Comparison of ENCODE assay signal across 10 cellular contexts in the genomic region with DNA sequence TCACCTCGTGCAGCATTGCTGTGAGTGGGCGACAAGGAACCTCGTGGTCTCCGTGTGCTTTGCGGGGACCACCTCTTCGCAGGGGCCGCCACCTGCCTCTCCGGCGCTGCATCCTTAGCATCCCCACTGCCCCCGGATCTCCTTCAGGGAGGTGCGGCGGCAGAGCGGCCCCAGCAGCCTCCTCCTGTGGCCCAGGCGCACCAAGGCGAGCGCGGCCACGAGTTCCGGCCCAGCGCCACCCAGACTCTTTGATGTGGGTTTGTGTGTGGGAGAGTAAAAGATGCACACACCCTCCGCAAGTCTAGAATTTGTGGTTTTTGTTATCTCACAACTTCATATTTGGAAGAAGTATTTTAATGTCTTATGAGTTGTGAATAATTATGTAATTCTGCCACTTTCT.
DNase-seq lines count a peak whose midpoint lies in the region.
"Had no signal": no experiment of that assay in that cellular context is flagged by ENCODE, and none has a peak within 500 bp of the region (broad histone marks: within the 10 kb centered on the region; RNA-seq: fewer than 3 reads in every experiment).

No MANE protein-coding gene starts in this region.

- peaks cover 82% of the 10 kb centered on the region for H3K27me3 Mint-ChIP-seq in activated CD4-positive, alpha-beta T cell treated with anti-CD3 and anti-CD28 coated beads, Interleukin-2, amount 10 ng/mL, durations not matched to agents 7 days and 5 days
- peaks cover 38% of the 10 kb centered on the region for H3K27me3 Mint-ChIP-seq in activated naive CD8-positive, alpha-beta T cell

- peaks cover 19% of the 10 kb centered on the region for H3K4me1 Mint-ChIP-seq in activated CD4-positive, alpha-beta T cell treated with anti-CD3 and anti-CD28 coated beads, Interleukin-2, amount 10 ng/mL, durations not matched to agents 7 days and 5 days
- H3K4me1 Mint-ChIP-seq in activated naive CD8-positive, alpha-beta T cell (ENCODE audit: low read depth): peaks cover 34% of the 10 kb centered on the region

- DNase-seq in CMK (ENCODE audit: low read depth): peak; percentile 4
- peak; percentile 79 for DNase-seq in activated CD4-positive, alpha-beta T cell treated with anti-CD3 and anti-CD28 coated beads, Interleukin-2, amount 10 ng/mL, durations not matched to agents 7 days and 5 days
- DNase-seq in stimulated activated CD4-positive, alpha-beta T cell treated with anti-CD3 and anti-CD28 coated beads, Interleukin-2, amount 100 ng/mL, for 48 hours: peak; percentile 45 to 47
- no peak for DNase-seq in GF-D8 (lab: John Stamatoyannopoulos, UW)
- DNase-seq in NCI-H82 treated with DMSO at 0.1 percent for 48 hours (lab: John Stamatoyannopoulos, UW; ENCODE audit: unreplicated experiment): no peak
- DNase-seq in NOMO-1 (lab: John Stamatoyannopoulos, UW; ENCODE audit: unreplicated experiment in 2 of 2): no peak
- no peak for DNase-seq in cortex of kidney (lab: John Stamatoyannopoulos, UW)
- DNase-seq: MG63, SJCRH30 had no signal

- POLR2A ChIA-PET in activated CD4-positive, alpha-beta T cell treated with anti-CD3 and anti-CD28 coated beads, Interleukin-2, amount 10 ng/mL, durations not matched to agents 7 days and 5 days (lab: Charles Lee): no interaction called here

- CTCF ChIA-PET in activated CD4-positive, alpha-beta T cell treated with anti-CD3 and anti-CD28 coated beads, Interleukin-2, amount 10 ng/mL, durations not matched to agents 7 days and 5 days (lab: Charles Lee): no interaction called here

- no peaks in the 10 kb centered on the region for H3K36me3 Mint-ChIP-seq in activated CD4-positive, alpha-beta T cell treated with anti-CD3 and anti-CD28 coated beads, Interleukin-2, amount 10 ng/mL, durations not matched to agents 7 days and 5 days (ENCODE audit: low read depth)
- no peaks in the 10 kb centered on the region for H3K36me3 Mint-ChIP-seq in activated naive CD8-positive, alpha-beta T cell

- peak overlapping the region; percentile 2 for H3K4me3 Mint-ChIP-seq in activated CD4-positive, alpha-beta T cell treated with anti-CD3 and anti-CD28 coated beads, Interleukin-2, amount 10 ng/mL, durations not matched to agents 7 days and 5 days
- peak overlapping the region; percentile 56 for H3K4me3 Mint-ChIP-seq in activated naive CD8-positive, alpha-beta T cell

- H3K27ac Mint-ChIP-seq in activated CD4-positive, alpha-beta T cell treated with anti-CD3 and anti-CD28 coated beads, Interleukin-2, amount 10 ng/mL, durations not matched to agents 7 days and 5 days: peak overlapping the region; percentile 7
- no peak overlapping the region for H3K27ac Mint-ChIP-seq in activated naive CD8-positive, alpha-beta T cell

- H3K9me3 Mint-ChIP-seq in activated CD4-positive, alpha-beta T cell treated with anti-CD3 and anti-CD28 coated beads, Interleukin-2, amount 10 ng/mL, durations not matched to agents 7 days and 5 days: peaks cover 3% of the 10 kb centered on the region
- no peaks in the 10 kb centered on the region for H3K9me3 Mint-ChIP-seq in activated naive CD8-positive, alpha-beta T cell (ENCODE audit: low read depth)

Comparison
In these comparisons a context has a peak if more than half of its experiments do, and no peak if none do; other contexts are left out.
1. DNase-seq: peak in CMK (single experiment), activated CD4-positive, alpha-beta T cell treated with anti-CD3 and anti-CD28 coated beads, Interleukin-2, amount 10 ng/mL, durations not matched to agents 7 days and 5 days (single experiment) and stimulated activated CD4-positive, alpha-beta T cell treated with anti-CD3 and anti-CD28 coated beads, Interleukin-2, amount 100 ng/mL, for 48 hours (2 of 2); none in GF-D8 (single experiment), NCI-H82 treated with DMSO at 0.1 percent for 48 hours (single experiment), NOMO-1 (0 of 2) and cortex of kidney (single experiment).